ENCODE assay signal across 16 cellular contexts in genomic region chr14:21244546-21244945, GRCh38. TPM values are rescaled to one million over a fixed set of nuclear protein-coding genes. Genes with fewer than 3 reads are reported as not detected.
DNase-seq lines count a peak whose midpoint lies in the region; ATAC-seq, FAIRE-seq and TF ChIP-seq lines count a peak whose summit lies in the region.
"Had no signal": no experiment of that assay in that cellular context is flagged by ENCODE, and none has a peak within 500 bp of the region (broad histone marks: within the 10 kb centered on the region; RNA-seq: fewer than 3 reads in every experiment).

No MANE protein-coding gene starts in this region.

- peaks cover 80% of the 10 kb centered on the region for H3K36me3 Mint-ChIP-seq in endodermal cell (ENCODE audit: low read depth)
- H3K36me3 Mint-ChIP-seq in activated CD8-positive, alpha-beta T cell treated with anti-CD3 and anti-CD28 coated beads, Interleukin-2, amount 10 ng/mL, durations not matched to agents 7 days and 5 days (ENCODE audit: low read depth) = peaks cover 64% of the 10 kb centered on the region

- no peaks in the 10 kb centered on the region for H3K9me3 ChIP-seq in endodermal cell (ENCODE audit: control insufficient read depth, low read length)
- H3K9me3 ChIP-seq in osteoblast (ENCODE audit: low read depth, low read length) = no peaks in the 10 kb centered on the region
- H3K9me3 ChIP-seq: SJSA1 had no signal

- no peaks in the 10 kb centered on the region for H3K4me1 ChIP-seq in endodermal cell (ENCODE audit: control insufficient read depth, insufficient read depth, low read length)
- peaks cover 20% of the 10 kb centered on the region for H3K4me1 ChIP-seq in osteoblast (ENCODE audit: insufficient read depth, low read length)

- H3K79me2 ChIP-seq in osteoblast (ENCODE audit: insufficient read depth, low read length) = peaks cover 100% of the 10 kb centered on the region

- no peak for TF ChIP-seq CTCF in NB4 (IDR thresholded peaks at IDR 0.05; ENCODE audit: low read depth, low read length)
- no peak for TF ChIP-seq CTCF in endodermal cell (conservative IDR thresholded peaks at IDR 0.05)
- TF ChIP-seq CTCF in osteoblast (IDR thresholded peaks at IDR 0.05; ENCODE audit: extremely low read depth, low read depth, low read length) = no peak

- peaks cover 80% of the 10 kb centered on the region for H4K20me1 ChIP-seq in osteoblast (ENCODE audit: insufficient read depth, low read length)

- no peak overlapping the region for H3K9ac ChIP-seq in endodermal cell (ENCODE audit: extremely low read depth, low read length, poor library complexity, severe bottlenecking)

- H3K4me3 ChIP-seq in NB4 (ENCODE audit: low read depth, low read length) (no peak overlapping the region), endodermal cell (ENCODE audit: low read length) (no peak overlapping the region), osteoblast (ENCODE audit: insufficient read depth, low read length) (no peak overlapping the region)
- H3K4me3 ChIP-seq: SJSA1, smooth muscle cell had no signal

- no peak overlapping the region for H2AFZ ChIP-seq in osteoblast (ENCODE audit: low read length)

- peak; percentile 66; the same call in 1 of the 2 replicates for TF ChIP-seq POLR2A in GM12891 (IDR thresholded peaks at IDR 0.05; ENCODE audit: low read depth, low read length)
- no peak for TF ChIP-seq POLR2A in NB4 (IDR thresholded peaks at IDR 0.05; ENCODE audit: extremely low read depth, insufficient read length)

- POLR2A ChIA-PET in activated CD8-positive, alpha-beta T cell treated with anti-CD3 and anti-CD28 coated beads, Interleukin-2, amount 10 ng/mL, durations not matched to agents 7 days and 5 days (lab: Charles Lee) = interaction anchor here (1.2 kb wide), 1 partner anchor 20 kb away, joined by 4 read pairs; no protein-coding TSS in a partner anchor

- H3K9me3 Mint-ChIP-seq in endodermal cell = no peaks in the 10 kb centered on the region
- no peaks in the 10 kb centered on the region for H3K9me3 Mint-ChIP-seq in activated CD8-positive, alpha-beta T cell treated with anti-CD3 and anti-CD28 coated beads, Interleukin-2, amount 10 ng/mL, durations not matched to agents 7 days and 5 days (ENCODE audit: insufficient read depth)

- peaks cover 97% of the 10 kb centered on the region for H3K36me3 ChIP-seq in endodermal cell (ENCODE audit: control insufficient read depth, insufficient read depth, low read length)
- H3K36me3 ChIP-seq in osteoblast (ENCODE audit: insufficient read depth, low read length) = peaks cover 57% of the 10 kb centered on the region

- no peak overlapping the region for H3K4me2 ChIP-seq in osteoblast (ENCODE audit: insufficient read depth, low read length)
- H3K4me2 ChIP-seq: smooth muscle cell had no signal

- no peak overlapping the region for H3K27ac ChIP-seq in endodermal cell (ENCODE audit: low read depth, low read length)
- peak overlapping the region; percentile 3 for H3K27ac ChIP-seq in osteoblast (ENCODE audit: low read depth, low read length)
- H3K27ac ChIP-seq: SJSA1 had no signal

- H3K4me1 Mint-ChIP-seq in endodermal cell = peaks cover 20% of the 10 kb centered on the region
- H3K4me1 Mint-ChIP-seq in activated CD8-positive, alpha-beta T cell treated with anti-CD3 and anti-CD28 coated beads, Interleukin-2, amount 10 ng/mL, durations not matched to agents 7 days and 5 days (ENCODE audit: low read depth) = peaks cover 44% of the 10 kb centered on the region

- no peak overlapping the region for H3K4me3 Mint-ChIP-seq in endodermal cell
- no peak overlapping the region for H3K4me3 Mint-ChIP-seq in activated CD8-positive, alpha-beta T cell treated with anti-CD3 and anti-CD28 coated beads, Interleukin-2, amount 10 ng/mL, durations not matched to agents 7 days and 5 days

- no peaks in the 10 kb centered on the region for H3K27me3 Mint-ChIP-seq in endodermal cell (ENCODE audit: insufficient read depth)
- H3K27me3 Mint-ChIP-seq in activated CD8-positive, alpha-beta T cell treated with anti-CD3 and anti-CD28 coated beads, Interleukin-2, amount 10 ng/mL, durations not matched to agents 7 days and 5 days (ENCODE audit: low read depth) = no peaks in the 10 kb centered on the region

- FAIRE-seq in GM12891 (lab: Jason Lieb, UNC) = peak; percentile 23
- FAIRE-seq: astrocyte had no signal

- H3K27me3 ChIP-seq in endodermal cell (ENCODE audit: control insufficient read depth, insufficient read depth, low read length, poor library complexity, severe bottlenecking) = no peaks in the 10 kb centered on the region
- no peaks in the 10 kb centered on the region for H3K27me3 ChIP-seq in osteoblast (ENCODE audit: insufficient read depth, low read length)
- H3K27me3 ChIP-seq: SJSA1 had no signal

- peak overlapping the region; percentile 10 for H3K27ac Mint-ChIP-seq in endodermal cell
- H3K27ac Mint-ChIP-seq in activated CD8-positive, alpha-beta T cell treated with anti-CD3 and anti-CD28 coated beads, Interleukin-2, amount 10 ng/mL, durations not matched to agents 7 days and 5 days = no peak overlapping the region

- 96 to 97% methylated on average over 6 to 7 of the region's 7 CpGs for WGBS in endodermal cell (ENCODE audit: insufficient coverage in 1 of 2, insufficient read length in 1 of 2), 2 experiments

- CTCF ChIA-PET in activated CD8-positive, alpha-beta T cell treated with anti-CD3 and anti-CD28 coated beads, Interleukin-2, amount 10 ng/mL, durations not matched to agents 7 days and 5 days (lab: Charles Lee) = interaction anchor here (0.6 to 5.3 kb wide), 3 partner anchors 12 to 33 kb away, joined by 3 to 37 read pairs (median 3); no protein-coding TSS in a partner anchor

- DNase-seq in GM12891 (ENCODE audit: insufficient read length, low spot score) (no peak), NB4 (ENCODE audit: low read depth) (peak; percentile 72), endodermal cell (no peak), osteoblast (ENCODE audit: insufficient read length, low spot score, missing footprints) (no peak), cerebellar nuclear complex (lab: John Stamatoyannopoulos, UW) (no peak)
- DNase-seq in activated CD8-positive, alpha-beta T cell treated with anti-CD3 and anti-CD28 coated beads, Interleukin-2, amount 10 ng/mL, durations not matched to agents 7 days and 5 days = no peak
- DNase-seq: COR-L47; effector CD8-positive, alpha-beta T cell; left colon; NCI-H146; NCI-H526 treated with DMSO at 0.1 percent for 48 hours had no signal

- ATAC-seq in activated CD8-positive, alpha-beta T cell treated with anti-CD3 and anti-CD28 coated beads, Interleukin-2, amount 10 ng/mL, durations not matched to agents 7 days and 5 days = no peak
- no peak for ATAC-seq in GM18867 (IDR thresholded peaks at IDR 0.05; ENCODE audit: unreplicated experiment)
- ATAC-seq: left colon had no signal

TF ChIP-seq in GM12891, 5 proteins besides CTCF, POLR2A, EP300 and RAD21:
- no peak for TF ChIP-seq TAF1 (IDR thresholded peaks at IDR 0.05; ENCODE audit: low read depth, low read length)
- TF ChIP-seq POLR2AphosphoS5 (IDR thresholded peaks at IDR 0.05; ENCODE audit: low read depth, low read length) = peak; percentile 75
- TF ChIP-seq POU2F2 (IDR thresholded peaks at IDR 0.05; ENCODE audit: low read depth, low read length) = no peak

RNA-seq across cellular contexts. Expression of gene HNRNPC, which starts 24.7 kb away (rescaled TPM):
- polyA plus RNA-seq in GM12891 (2012; ENCODE audit: low read depth, missing spikeins) = 626 TPM
- 1,000 to 10,000 TPM in 1 of 2 donors, 100 to 1,000 TPM in 1; 751 to 1,003 TPM for total RNA-seq in endodermal cell
- polyA plus RNA-seq in endodermal cell (2013, experiment 1 of 2) = 966 TPM
- polyA plus RNA-seq in endodermal cell (2013, experiment 2 of 2) = 842 TPM
- 402 and 446 TPM in 2 replicates for total RNA-seq in osteoblast
- total RNA-seq in activated CD8-positive, alpha-beta T cell treated with anti-CD3 and anti-CD28 coated beads, Interleukin-2, amount 10 ng/mL, durations not matched to agents 7 days and 5 days = 100 to 1,000 TPM; 768 to 782 TPM

RNA-seq across cellular contexts. Expression of gene RPGRIP1, which starts 35.3 kb away (rescaled TPM):
- 0.13 TPM for polyA plus RNA-seq in GM12891 (2012; ENCODE audit: low read depth, missing spikeins)
- total RNA-seq in endodermal cell = under 1 TPM in 1 of 2 donors, not detected in 1; 0.29 TPM
- polyA plus RNA-seq in endodermal cell (2013, experiment 1 of 2) = not detected
- not detected for polyA plus RNA-seq in endodermal cell (2013, experiment 2 of 2)
- under 0.01 TPM in 1 of 2 replicates, not detected in the other for total RNA-seq in osteoblast
- total RNA-seq in activated CD8-positive, alpha-beta T cell treated with anti-CD3 and anti-CD28 coated beads, Interleukin-2, amount 10 ng/mL, durations not matched to agents 7 days and 5 days = not detected
- total RNA-seq: astrocyte, SJSA1, smooth muscle cell, temporal lobe had no signal
- polyA plus RNA-seq: smooth muscle cell had no signal
